8 cellular contexts compared by ENCODE assay signal in the genomic region with DNA sequence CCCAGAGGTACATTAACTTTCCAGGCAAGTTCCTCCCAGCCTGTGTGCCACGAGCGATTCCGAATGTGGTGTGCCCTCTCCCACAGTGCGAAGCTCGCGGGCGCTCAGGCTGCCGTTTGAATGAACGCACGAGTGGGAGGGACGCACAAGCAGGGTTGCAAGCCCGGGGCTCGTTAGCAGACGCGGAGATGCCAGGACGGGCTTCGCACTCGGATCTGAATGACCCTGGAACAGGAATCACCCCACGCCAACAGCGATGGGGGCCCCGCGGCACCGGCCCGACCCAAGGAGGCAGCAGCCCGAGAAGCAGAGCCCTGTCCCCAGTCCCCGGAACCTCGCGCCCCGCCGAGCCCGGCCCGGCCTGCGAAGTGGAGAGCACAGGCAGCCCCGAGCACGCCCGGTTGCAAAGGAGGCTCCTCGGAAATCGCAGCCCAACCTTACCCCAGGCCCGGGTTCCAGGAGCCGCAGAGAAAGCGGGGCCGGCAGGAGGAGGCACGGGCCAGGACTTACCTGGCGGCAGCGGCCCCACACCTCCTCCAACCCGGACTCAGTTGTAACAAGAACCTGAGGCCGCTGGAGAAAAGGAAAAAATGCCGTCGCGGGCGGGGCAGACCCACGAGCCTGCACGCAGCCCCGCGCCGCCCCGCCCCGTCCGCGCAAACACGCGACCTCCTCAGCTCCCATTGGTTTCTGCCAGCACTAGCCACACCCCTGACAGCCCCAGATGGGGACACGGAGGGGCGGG. TPM values are rescaled to one million over a fixed set of nuclear protein-coding genes. Genes with fewer than 3 reads are reported as not detected.
A peak's percentile ranks its signal among the peaks of the same experiment; 100 is the strongest.
DNase-seq lines count a peak whose midpoint lies in the region; ATAC-seq and TF ChIP-seq lines count a peak whose summit lies in the region.

A gene with protein sequence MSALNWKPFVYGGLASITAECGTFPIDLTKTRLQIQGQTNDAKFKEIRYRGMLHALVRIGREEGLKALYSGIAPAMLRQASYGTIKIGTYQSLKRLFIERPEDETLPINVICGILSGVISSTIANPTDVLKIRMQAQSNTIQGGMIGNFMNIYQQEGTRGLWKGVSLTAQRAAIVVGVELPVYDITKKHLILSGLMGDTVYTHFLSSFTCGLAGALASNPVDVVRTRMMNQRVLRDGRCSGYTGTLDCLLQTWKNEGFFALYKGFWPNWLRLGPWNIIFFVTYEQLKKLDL (minus strand): TSS at position 584 of the 745 bp plus-strand sequence. CDS start 6,948 bp downstream, outside the sequence.

- H3K4me3 Mint-ChIP-seq in activated CD4-positive, alpha-beta memory T cell treated with anti-CD3 and anti-CD28 coated beads for 36 hours, result peak within 1 kb of the TSS; percentile 84

- peaks cover 16% of the 10 kb centered on the region for H3K4me1 Mint-ChIP-seq in activated CD4-positive, alpha-beta memory T cell treated with anti-CD3 and anti-CD28 coated beads for 36 hours (ENCODE audit: low read depth)

- WGBS in right lobe of liver (ENCODE audit: insufficient coverage, low coverage, low lambda C conversion rate, missing lambda C conversion rate), result 0% methylated on average over 20 of the region's 64 CpGs

- DNase-seq in NCI-H774 (lab: John Stamatoyannopoulos, UW) (peak; percentile 58), dorsolateral prefrontal cortex (peak; percentile 72 to 95 (median 90)), right lobe of liver (peak; percentile 98 to 99 (median 99))
- DNase-seq in activated CD4-positive, alpha-beta memory T cell treated with anti-CD3 and anti-CD28 coated beads for 36 hours, result peak; percentile 93
- peak; percentile 90 to 91 for DNase-seq in stimulated activated CD4-positive, alpha-beta T cell treated with anti-CD3 and anti-CD28 coated beads, Interleukin-4, amount 100 ng/mL, for 4 hours

- H3K27ac Mint-ChIP-seq in activated CD4-positive, alpha-beta memory T cell treated with anti-CD3 and anti-CD28 coated beads for 36 hours, result peak within 1 kb of the TSS; percentile 88

- peak within 1 kb of the TSS; percentile 64 to 86 (median 78) for H3K4me3 ChIP-seq in BLaER1 treated with 17β-estradiol and CSF1 and Interleukin-3, amounts not matched to agents 10 nM and 100 nM
- H3K4me3 ChIP-seq in dorsolateral prefrontal cortex (peak within 1 kb of the TSS; percentile 65 to 94 (median 81)), right lobe of liver (peak within 1 kb of the TSS; percentile 74 to 94 (median 93))

- H3K36me3 ChIP-seq in BLaER1 treated with 17β-estradiol and CSF1 and Interleukin-3, amounts not matched to agents 10 nM and 100 nM, result peaks cover 0 to 9% (median 0%) of the 10 kb centered on the region in 11 experiments; a peak in 3 of 22 replicates
- H3K36me3 ChIP-seq in right lobe of liver, result peaks cover 0 to 5% (median 0%) of the 10 kb centered on the region in 4 donors

- no peaks in the 10 kb centered on the region for H3K27me3 Mint-ChIP-seq in activated CD4-positive, alpha-beta memory T cell treated with anti-CD3 and anti-CD28 coated beads for 36 hours

- peak in 1 of 56 donors; percentile 4 for TF ChIP-seq CTCF in dorsolateral prefrontal cortex (IDR thresholded peaks at IDR 0.05 in 54 of 56, conservative IDR thresholded peaks at IDR 0.05 in 2 of 56; ENCODE audit: low read depth in 1 of 56, partially characterized antibody in 56 of 56)
- no peak for TF ChIP-seq CTCF in right lobe of liver (IDR thresholded peaks at IDR 0.05)

- H3K4me2 ChIP-seq in BLaER1 treated with 17β-estradiol and CSF1 and Interleukin-3, amounts not matched to agents 10 nM and 100 nM, result peak within 1 kb of the TSS; percentile 79 to 94 (median 91)

- H3K9me3 Mint-ChIP-seq in activated CD4-positive, alpha-beta memory T cell treated with anti-CD3 and anti-CD28 coated beads for 36 hours, result no peaks in the 10 kb centered on the region

- no peaks in the 10 kb centered on the region for H3K27me3 ChIP-seq in BLaER1 treated with 17β-estradiol and CSF1 and Interleukin-3, amounts not matched to agents 10 nM and 100 nM
- no peaks in the 10 kb centered on the region for H3K27me3 ChIP-seq in dorsolateral prefrontal cortex
- no peaks in the 10 kb centered on the region for H3K27me3 ChIP-seq in right lobe of liver

- H3K9me3 ChIP-seq in BLaER1 treated with 17β-estradiol and CSF1 and Interleukin-3, amounts not matched to agents 10 nM and 100 nM (replicated peaks in 1 of 11), result no peaks in the 10 kb centered on the region
- H3K9me3 ChIP-seq in right lobe of liver, result no peaks in the 10 kb centered on the region

- POLR2A ChIA-PET in activated CD4-positive, alpha-beta memory T cell treated with anti-CD3 and anti-CD28 coated beads for 36 hours (lab: Charles Lee), result interaction anchor here (0.5 to 2.6 kb wide), 7 partner anchors 19 to 775 kb away, joined by 3 to 16 read pairs (median 6); a partner anchor contains a TSS

- CTCF ChIA-PET in activated CD4-positive, alpha-beta memory T cell treated with anti-CD3 and anti-CD28 coated beads for 36 hours (lab: Charles Lee), result interaction anchor here (0.6 to 4.0 kb wide), 6 partner anchors 11 to 77 kb away, joined by 3 to 26 read pairs (median 5); a partner anchor contains a TSS

- peaks cover 10 to 19% (median 13%) of the 10 kb centered on the region in 10 experiments for H3K4me1 ChIP-seq in BLaER1 treated with 17β-estradiol and CSF1 and Interleukin-3, amounts not matched to agents 10 nM and 100 nM
- peaks cover 0 to 28% (median 4%) of the 10 kb centered on the region in 4 donors for H3K4me1 ChIP-seq in right lobe of liver

- intact Hi-C loops in activated CD4-positive, alpha-beta memory T cell treated with anti-CD3 and anti-CD28 coated beads for 36 hours (cut with micrococcal nuclease), result loop anchor here (1.0 to 5.0 kb wide), 6 partner anchors 22 to 764 kb away; a partner anchor contains a TSS
- intact Hi-C loops in dorsolateral prefrontal cortex (cut with DNase I), result loop anchor here (1.0 to 5.0 kb wide), 2 partner anchors 34 to 46 kb away; a partner anchor contains a TSS
- intact Hi-C loops in right lobe of liver (cut with DNase I), result no loop called here

- ATAC-seq in GM19324 (IDR thresholded peaks at IDR 0.05; ENCODE audit: low FRiP score, unreplicated experiment), result peak; percentile 94
- peak; percentile 74 for ATAC-seq in HG03469 (IDR thresholded peaks at IDR 0.05; ENCODE audit: unreplicated experiment)
- peak; percentile 87 to 96 (median 89) for ATAC-seq in right lobe of liver

- peak; percentile 90 for TF ChIP-seq POLR2A in right lobe of liver (IDR thresholded peaks at IDR 0.05)

- H3K9ac ChIP-seq in BLaER1 treated with 17β-estradiol and CSF1 and Interleukin-3, amounts not matched to agents 10 nM and 100 nM, result peak within 1 kb of the TSS; percentile 80 to 89 (median 83)

- peak within 1 kb of the TSS; percentile 71 to 89 (median 83); a peak in 21 of 22 replicates for H3K27ac ChIP-seq in BLaER1 treated with 17β-estradiol and CSF1 and Interleukin-3, amounts not matched to agents 10 nM and 100 nM
- H3K27ac ChIP-seq in dorsolateral prefrontal cortex (peak within 1 kb of the TSS in 57 of 59 donors; percentile 23 to 93 (median 76)), right lobe of liver (peak within 1 kb of the TSS; percentile 89 to 98 (median 97))

- peaks cover 0 to 15% (median 0%) of the 10 kb centered on the region in 11 experiments; a peak in 7 of 22 replicates for H4K20me1 ChIP-seq in BLaER1 treated with 17β-estradiol and CSF1 and Interleukin-3, amounts not matched to agents 10 nM and 100 nM

- H3K36me3 Mint-ChIP-seq in activated CD4-positive, alpha-beta memory T cell treated with anti-CD3 and anti-CD28 coated beads for 36 hours, result no peaks in the 10 kb centered on the region

RNA-seq across cellular contexts. Expression of the gene that starts here (rescaled TPM):
- total RNA-seq in activated CD4-positive, alpha-beta memory T cell treated with anti-CD3 and anti-CD28 coated beads for 36 hours, result 10 to 100 TPM; 14.6 to 15.3 TPM
- total RNA-seq in dorsolateral prefrontal cortex (10 to 100 TPM in 105 of 120 experiments, 1 to 10 TPM in 15; 7.9 to 24.9 (median 13.0) TPM), right lobe of liver (10 to 100 TPM; 16.1 to 60.4 (median 45.0) TPM)

Comparison
In these comparisons a context has a peak if more than half of its experiments do, and no peak if none do; other contexts are left out.
1. Peak in every context shown above with its lines: DNase-seq, ATAC-seq, H3K4me3 ChIP-seq and H3K27ac ChIP-seq.
2. intact Hi-C loops: an anchor here in activated CD4-positive, alpha-beta memory T cell treated with anti-CD3 and anti-CD28 coated beads for 36 hours (1.0 to 5.0 kb wide) and dorsolateral prefrontal cortex (1.0 to 5.0 kb wide); none called in right lobe of liver.